ENCODE assay signal across 8 cellular contexts in genomic region chr16:28192811-28193529, GRCh38. TPM values are rescaled to one million over a fixed set of nuclear protein-coding genes. Genes with fewer than 3 reads are reported as not detected.
DNase-seq lines count a peak whose midpoint lies in the region; ATAC-seq and TF ChIP-seq lines count a peak whose summit lies in the region.

No MANE protein-coding gene starts in this region.

- no peak for ATAC-seq in HG02763 (IDR thresholded peaks at IDR 0.05; ENCODE audit: unreplicated experiment)

- peak; percentile 59 for DNase-seq in GM06990 (ENCODE audit: extremely low read depth, insufficient read length)
- no peak for DNase-seq in HFFc6
- DNase-seq in SIG-M5 (lab: John Stamatoyannopoulos, UW): peak; percentile 28
- DNase-seq in activated naive CD4-positive, alpha-beta T cell treated with anti-CD3 and anti-CD28 coated beads, Interleukin-2, amount 10 ng/mL, durations not matched to agents 7 days and 5 days: peak; percentile 84
- DNase-seq in stimulated activated CD4-positive, alpha-beta T cell treated with anti-CD3 and anti-CD28 coated beads, Interleukin-12 subunit alpha, Interleukin-12 subunit beta, amount 100 ng/mL, for 48 hours (ENCODE audit: low read depth in 2 of 3, low spot score in 1 of 3): peak; percentile 53 to 60 (median 54)
- DNase-seq in RPMI8226: no peak
- DNase-seq in MG63: no peak

- H3K9me3 Mint-ChIP-seq in HFFc6: no peaks in the 10 kb centered on the region
- H3K9me3 Mint-ChIP-seq in activated naive CD4-positive, alpha-beta T cell treated with anti-CD3 and anti-CD28 coated beads, Interleukin-2, amount 10 ng/mL, durations not matched to agents 7 days and 5 days: no peaks in the 10 kb centered on the region

- H3K27me3 ChIP-seq in GM06990 (replicated peaks; ENCODE audit: control insufficient read depth, insufficient read depth, low read length) (no peaks in the 10 kb centered on the region), MG63 (no peaks in the 10 kb centered on the region)

- peaks cover 21% of the 10 kb centered on the region for H3K36me3 Mint-ChIP-seq in HFFc6 (ENCODE audit: low read depth)
- peaks cover 64% of the 10 kb centered on the region for H3K36me3 Mint-ChIP-seq in activated naive CD4-positive, alpha-beta T cell treated with anti-CD3 and anti-CD28 coated beads, Interleukin-2, amount 10 ng/mL, durations not matched to agents 7 days and 5 days

- peaks cover 89% of the 10 kb centered on the region for H3K4me1 Mint-ChIP-seq in HFFc6 (ENCODE audit: low read depth)
- H3K4me1 Mint-ChIP-seq in activated naive CD4-positive, alpha-beta T cell treated with anti-CD3 and anti-CD28 coated beads, Interleukin-2, amount 10 ng/mL, durations not matched to agents 7 days and 5 days: peaks cover 89% of the 10 kb centered on the region

- peak overlapping the region; percentile 72 for H3K4me3 Mint-ChIP-seq in HFFc6
- peak overlapping the region; percentile 65 for H3K4me3 Mint-ChIP-seq in activated naive CD4-positive, alpha-beta T cell treated with anti-CD3 and anti-CD28 coated beads, Interleukin-2, amount 10 ng/mL, durations not matched to agents 7 days and 5 days

- H3K9me3 ChIP-seq in MG63: no peaks in the 10 kb centered on the region; the same call in 1 of the 2 replicates

- peak overlapping the region; percentile 39 for H3K4me3 ChIP-seq in GM06990 (replicated peaks; ENCODE audit: low read depth, low read length)
- no peak overlapping the region for H3K4me3 ChIP-seq in MG63

- CTCF ChIA-PET in activated naive CD4-positive, alpha-beta T cell treated with anti-CD3 and anti-CD28 coated beads, Interleukin-2, amount 10 ng/mL, durations not matched to agents 7 days and 5 days (lab: Charles Lee): interaction anchor here (0.8 to 5.2 kb wide), 9 partner anchors 8 to 46 kb away, joined by 3 to 50 read pairs (median 4); no protein-coding TSS in a partner anchor

- no peaks in the 10 kb centered on the region for H3K27me3 Mint-ChIP-seq in HFFc6 (ENCODE audit: insufficient read depth)
- H3K27me3 Mint-ChIP-seq in activated naive CD4-positive, alpha-beta T cell treated with anti-CD3 and anti-CD28 coated beads, Interleukin-2, amount 10 ng/mL, durations not matched to agents 7 days and 5 days: no peaks in the 10 kb centered on the region

- peak overlapping the region; percentile 93 for H3K27ac Mint-ChIP-seq in HFFc6
- H3K27ac Mint-ChIP-seq in activated naive CD4-positive, alpha-beta T cell treated with anti-CD3 and anti-CD28 coated beads, Interleukin-2, amount 10 ng/mL, durations not matched to agents 7 days and 5 days: peak overlapping the region; percentile 93

- no peaks in the 10 kb centered on the region for H3K36me3 ChIP-seq in GM06990 (ENCODE audit: control insufficient read depth, insufficient read depth, low read length)
- peaks cover 63% of the 10 kb centered on the region for H3K36me3 ChIP-seq in MG63

- TF ChIP-seq CTCF in GM06990 (IDR thresholded peaks at IDR 0.05; ENCODE audit: insufficient read depth, low read length, poor library complexity, severe bottlenecking) (peak; percentile 44), HFFc6 (IDR thresholded peaks at IDR 0.05) (peak; percentile 26; the same call in 1 of the 2 replicates)

RNA-seq across cellular contexts. Expression of gene XPO6, which starts 18.8 kb away (rescaled TPM):
- 100 to 1,000 TPM; 161 to 200 (median 173) TPM for total RNA-seq in HFFc6 (2021; fragmentation: NEBNext Ultra II Directional; extraction: Animal tissue kit (Norgen Biotek cat#: 25700))
- 92.5 and 102 TPM in 2 replicates for total RNA-seq in MG63 (2014; rRNA removed; shearing (Covaris generic); ENCODE audit: low replicate concordance)

Comparison
In these comparisons a context has a peak if more than half of its experiments do, and no peak if none do; other contexts are left out.
1. DNase-seq: peak in GM06990 (single experiment), SIG-M5 (single experiment), activated naive CD4-positive, alpha-beta T cell treated with anti-CD3 and anti-CD28 coated beads, Interleukin-2, amount 10 ng/mL, durations not matched to agents 7 days and 5 days (single experiment) and stimulated activated CD4-positive, alpha-beta T cell treated with anti-CD3 and anti-CD28 coated beads, Interleukin-12 subunit alpha, Interleukin-12 subunit beta, amount 100 ng/mL, for 48 hours (3 of 3); none in HFFc6 (single experiment), RPMI8226 (single experiment) and MG63 (single experiment).